In genomic region chr16:11851301-11852091, GRCh38 we compare ENCODE assay signal across 1 cellular context.
TF ChIP-seq lines count a peak whose summit lies in the region.

Gene RSL1D1 (minus strand): TSS chr16:11851542. CDS start chr16:11851512, 30 bp downstream.

TF ChIP-seq in K562, 482 proteins besides CTCF, POLR2A, EP300 and RAD21 (continued from another document and continues in another):
- TF ChIP-seq, protein P1, sequence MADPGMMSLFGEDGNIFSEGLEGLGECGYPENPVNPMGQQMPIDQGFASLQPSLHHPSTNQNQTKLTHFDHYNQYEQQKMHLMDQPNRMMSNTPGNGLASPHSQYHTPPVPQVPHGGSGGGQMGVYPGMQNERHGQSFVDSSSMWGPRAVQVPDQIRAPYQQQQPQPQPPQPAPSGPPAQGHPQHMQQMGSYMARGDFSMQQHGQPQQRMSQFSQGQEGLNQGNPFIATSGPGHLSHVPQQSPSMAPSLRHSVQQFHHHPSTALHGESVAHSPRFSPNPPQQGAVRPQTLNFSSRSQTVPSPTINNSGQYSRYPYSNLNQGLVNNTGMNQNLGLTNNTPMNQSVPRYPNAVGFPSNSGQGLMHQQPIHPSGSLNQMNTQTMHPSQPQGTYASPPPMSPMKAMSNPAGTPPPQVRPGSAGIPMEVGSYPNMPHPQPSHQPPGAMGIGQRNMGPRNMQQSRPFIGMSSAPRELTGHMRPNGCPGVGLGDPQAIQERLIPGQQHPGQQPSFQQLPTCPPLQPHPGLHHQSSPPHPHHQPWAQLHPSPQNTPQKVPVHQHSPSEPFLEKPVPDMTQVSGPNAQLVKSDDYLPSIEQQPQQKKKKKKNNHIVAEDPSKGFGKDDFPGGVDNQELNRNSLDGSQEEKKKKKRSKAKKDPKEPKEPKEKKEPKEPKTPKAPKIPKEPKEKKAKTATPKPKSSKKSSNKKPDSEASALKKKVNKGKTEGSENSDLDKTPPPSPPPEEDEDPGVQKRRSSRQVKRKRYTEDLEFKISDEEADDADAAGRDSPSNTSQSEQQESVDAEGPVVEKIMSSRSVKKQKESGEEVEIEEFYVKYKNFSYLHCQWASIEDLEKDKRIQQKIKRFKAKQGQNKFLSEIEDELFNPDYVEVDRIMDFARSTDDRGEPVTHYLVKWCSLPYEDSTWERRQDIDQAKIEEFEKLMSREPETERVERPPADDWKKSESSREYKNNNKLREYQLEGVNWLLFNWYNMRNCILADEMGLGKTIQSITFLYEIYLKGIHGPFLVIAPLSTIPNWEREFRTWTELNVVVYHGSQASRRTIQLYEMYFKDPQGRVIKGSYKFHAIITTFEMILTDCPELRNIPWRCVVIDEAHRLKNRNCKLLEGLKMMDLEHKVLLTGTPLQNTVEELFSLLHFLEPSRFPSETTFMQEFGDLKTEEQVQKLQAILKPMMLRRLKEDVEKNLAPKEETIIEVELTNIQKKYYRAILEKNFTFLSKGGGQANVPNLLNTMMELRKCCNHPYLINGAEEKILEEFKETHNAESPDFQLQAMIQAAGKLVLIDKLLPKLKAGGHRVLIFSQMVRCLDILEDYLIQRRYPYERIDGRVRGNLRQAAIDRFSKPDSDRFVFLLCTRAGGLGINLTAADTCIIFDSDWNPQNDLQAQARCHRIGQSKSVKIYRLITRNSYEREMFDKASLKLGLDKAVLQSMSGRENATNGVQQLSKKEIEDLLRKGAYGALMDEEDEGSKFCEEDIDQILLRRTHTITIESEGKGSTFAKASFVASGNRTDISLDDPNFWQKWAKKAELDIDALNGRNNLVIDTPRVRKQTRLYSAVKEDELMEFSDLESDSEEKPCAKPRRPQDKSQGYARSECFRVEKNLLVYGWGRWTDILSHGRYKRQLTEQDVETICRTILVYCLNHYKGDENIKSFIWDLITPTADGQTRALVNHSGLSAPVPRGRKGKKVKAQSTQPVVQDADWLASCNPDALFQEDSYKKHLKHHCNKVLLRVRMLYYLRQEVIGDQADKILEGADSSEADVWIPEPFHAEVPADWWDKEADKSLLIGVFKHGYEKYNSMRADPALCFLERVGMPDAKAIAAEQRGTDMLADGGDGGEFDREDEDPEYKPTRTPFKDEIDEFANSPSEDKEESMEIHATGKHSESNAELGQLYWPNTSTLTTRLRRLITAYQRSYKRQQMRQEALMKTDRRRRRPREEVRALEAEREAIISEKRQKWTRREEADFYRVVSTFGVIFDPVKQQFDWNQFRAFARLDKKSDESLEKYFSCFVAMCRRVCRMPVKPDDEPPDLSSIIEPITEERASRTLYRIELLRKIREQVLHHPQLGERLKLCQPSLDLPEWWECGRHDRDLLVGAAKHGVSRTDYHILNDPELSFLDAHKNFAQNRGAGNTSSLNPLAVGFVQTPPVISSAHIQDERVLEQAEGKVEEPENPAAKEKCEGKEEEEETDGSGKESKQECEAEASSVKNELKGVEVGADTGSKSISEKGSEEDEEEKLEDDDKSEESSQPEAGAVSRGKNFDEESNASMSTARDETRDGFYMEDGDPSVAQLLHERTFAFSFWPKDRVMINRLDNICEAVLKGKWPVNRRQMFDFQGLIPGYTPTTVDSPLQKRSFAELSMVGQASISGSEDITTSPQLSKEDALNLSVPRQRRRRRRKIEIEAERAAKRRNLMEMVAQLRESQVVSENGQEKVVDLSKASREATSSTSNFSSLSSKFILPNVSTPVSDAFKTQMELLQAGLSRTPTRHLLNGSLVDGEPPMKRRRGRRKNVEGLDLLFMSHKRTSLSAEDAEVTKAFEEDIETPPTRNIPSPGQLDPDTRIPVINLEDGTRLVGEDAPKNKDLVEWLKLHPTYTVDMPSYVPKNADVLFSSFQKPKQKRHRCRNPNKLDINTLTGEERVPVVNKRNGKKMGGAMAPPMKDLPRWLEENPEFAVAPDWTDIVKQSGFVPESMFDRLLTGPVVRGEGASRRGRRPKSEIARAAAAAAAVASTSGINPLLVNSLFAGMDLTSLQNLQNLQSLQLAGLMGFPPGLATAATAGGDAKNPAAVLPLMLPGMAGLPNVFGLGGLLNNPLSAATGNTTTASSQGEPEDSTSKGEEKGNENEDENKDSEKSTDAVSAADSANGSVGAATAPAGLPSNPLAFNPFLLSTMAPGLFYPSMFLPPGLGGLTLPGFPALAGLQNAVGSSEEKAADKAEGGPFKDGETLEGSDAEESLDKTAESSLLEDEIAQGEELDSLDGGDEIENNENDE (IDR thresholded peaks at IDR 0.05; ENCODE audit: low read depth, low read length) = no peak
- TF ChIP-seq ZNF639 (CRISPR knock-in tag; conservative IDR thresholded peaks at IDR 0.05 in 1 of 2, IDR thresholded peaks at IDR 0.05 in 1 of 2) (peak in 1 of 2 experiments; percentile 54; a peak in 2 of 4 replicates), CHD2 (IDR thresholded peaks at IDR 0.05; ENCODE audit: low read depth, low read length) (no peak), SREBF2 (CRISPR knock-in tag; IDR thresholded peaks at IDR 0.05) (no peak), MCM5 (IDR thresholded peaks at IDR 0.05; ENCODE audit: low read depth) (no peak), SAP30 (IDR thresholded peaks at IDR 0.05; ENCODE audit: borderline replicate concordance, insufficient read depth, low read depth, low read length, poor library complexity, severe bottlenecking) (peak; percentile 74), SRSF3 (IDR thresholded peaks at IDR 0.05; ENCODE audit: insufficient read depth, low read length) (no peak), TAF7 (tag; IDR thresholded peaks at IDR 0.05) (peak; percentile 97), NR1H2 (CRISPR knock-in tag; IDR thresholded peaks at IDR 0.05) (0 out of 2 replicates have a peak, but pooled peaks have one; percentile 11), MAFK (IDR thresholded peaks at IDR 0.05; ENCODE audit: low read length) (no peak), SMAD3 (CRISPR knock-in tag; conservative IDR thresholded peaks at IDR 0.05) (no peak), PHF8 (IDR thresholded peaks at IDR 0.05; ENCODE audit: borderline replicate concordance, low read length) (peak; percentile 97; the same call in 1 of the 2 replicates), FOXO4 (CRISPR knock-in tag; IDR thresholded peaks at IDR 0.05) (no peak), PHF21A (IDR thresholded peaks at IDR 0.05; ENCODE audit: borderline replicate concordance, low read depth) (no peak), ZNF239 (CRISPR knock-in tag; IDR thresholded peaks at IDR 0.05) (no peak), ETV5 (CRISPR knock-in tag; IDR thresholded peaks at IDR 0.05; ENCODE audit: low read depth) (peak; percentile 3; the same call in 1 of the 2 replicates), ILK (tag; IDR thresholded peaks at IDR 0.05; ENCODE audit: borderline replicate concordance, low read depth) (no peak), HDGF (IDR thresholded peaks at IDR 0.05) (0 out of 2 replicates have a peak, but pooled peaks have one; percentile 10), TARDBP (IDR thresholded peaks at IDR 0.05) (no peak), ARID4B (CRISPR knock-in tag; IDR thresholded peaks at IDR 0.05) (peak; percentile 79), ZNF408 (CRISPR knock-in tag; IDR thresholded peaks at IDR 0.05; ENCODE audit: low read depth) (no peak), KLF1 (tag; IDR thresholded peaks at IDR 0.05) (no peak), SAFB2 (IDR thresholded peaks at IDR 0.05; ENCODE audit: borderline replicate concordance, low read depth, low read length, severe bottlenecking) (no peak), TBL1XR1 (IDR thresholded peaks at IDR 0.05; ENCODE audit: low read length in 2 of 2) (no peak), XRCC3 (IDR thresholded peaks at IDR 0.05) (no peak), ZNF57 (CRISPR knock-in tag; IDR thresholded peaks at IDR 0.05) (no peak), FOXK1 (CRISPR knock-in tag; IDR thresholded peaks at IDR 0.05; ENCODE audit: borderline replicate concordance) (no peak), ZNF668 (CRISPR knock-in tag; IDR thresholded peaks at IDR 0.05) (no peak), RBM34 (IDR thresholded peaks at IDR 0.05; ENCODE audit: borderline replicate concordance, insufficient read depth, low read length) (no peak), NR0B1 (IDR thresholded peaks at IDR 0.05; ENCODE audit: partially characterized antibody) (no peak), NCOA6 (IDR thresholded peaks at IDR 0.05) (no peak), FOXJ2 (tag; IDR thresholded peaks at IDR 0.05) (no peak), ZNF174 (CRISPR knock-in tag; IDR thresholded peaks at IDR 0.05) (no peak), ELK1 (CRISPR knock-in tag; IDR thresholded peaks at IDR 0.05) (no peak)
- TF ChIP-seq, protein P2, sequence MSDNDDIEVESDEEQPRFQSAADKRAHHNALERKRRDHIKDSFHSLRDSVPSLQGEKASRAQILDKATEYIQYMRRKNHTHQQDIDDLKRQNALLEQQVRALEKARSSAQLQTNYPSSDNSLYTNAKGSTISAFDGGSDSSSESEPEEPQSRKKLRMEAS (CRISPR knock-in tag; IDR thresholded peaks at IDR 0.05) = peak; percentile 92
- TF ChIP-seq, protein P3, sequence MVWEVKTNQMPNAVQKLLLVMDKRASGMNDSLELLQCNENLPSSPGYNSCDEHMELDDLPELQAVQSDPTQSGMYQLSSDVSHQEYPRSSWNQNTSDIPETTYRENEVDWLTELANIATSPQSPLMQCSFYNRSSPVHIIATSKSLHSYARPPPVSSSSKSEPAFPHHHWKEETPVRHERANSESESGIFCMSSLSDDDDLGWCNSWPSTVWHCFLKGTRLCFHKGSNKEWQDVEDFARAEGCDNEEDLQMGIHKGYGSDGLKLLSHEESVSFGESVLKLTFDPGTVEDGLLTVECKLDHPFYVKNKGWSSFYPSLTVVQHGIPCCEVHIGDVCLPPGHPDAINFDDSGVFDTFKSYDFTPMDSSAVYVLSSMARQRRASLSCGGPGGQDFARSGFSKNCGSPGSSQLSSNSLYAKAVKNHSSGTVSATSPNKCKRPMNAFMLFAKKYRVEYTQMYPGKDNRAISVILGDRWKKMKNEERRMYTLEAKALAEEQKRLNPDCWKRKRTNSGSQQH (CRISPR knock-in tag; IDR thresholded peaks at IDR 0.05) = no peak
